Comparison of ENCODE assay signal across 2 cellular contexts in genomic region chr6:151385177-151385576, GRCh38.
A peak's percentile ranks its signal among the peaks of the same experiment; 100 is the strongest.
TF ChIP-seq lines count a peak whose summit lies in the region.

No MANE protein-coding gene starts in this region.

TF ChIP-seq in liver, 16 proteins besides CTCF, POLR2A, EP300 and RAD21 (continued from another document):
- peak; percentile 39 for TF ChIP-seq MAX (IDR thresholded peaks at IDR 0.05)

TF ChIP-seq in HepG2, 621 proteins besides CTCF, POLR2A, EP300 and RAD21 (continued from another document):
- TF ChIP-seq MTF2 (CRISPR knock-in tag; IDR thresholded peaks at IDR 0.05; ENCODE audit: borderline replicate concordance) (no peak), PHF20 (CRISPR knock-in tag; IDR thresholded peaks at IDR 0.05) (no peak), BATF2 (CRISPR knock-in tag; IDR thresholded peaks at IDR 0.05) (no peak), FOXJ3 (CRISPR knock-in tag; IDR thresholded peaks at IDR 0.05; ENCODE audit: borderline replicate concordance) (no peak), ZNF556 (CRISPR knock-in tag; IDR thresholded peaks at IDR 0.05; ENCODE audit: borderline replicate concordance) (no peak)
